21 cellular contexts compared by ENCODE assay signal in the genomic region with DNA sequence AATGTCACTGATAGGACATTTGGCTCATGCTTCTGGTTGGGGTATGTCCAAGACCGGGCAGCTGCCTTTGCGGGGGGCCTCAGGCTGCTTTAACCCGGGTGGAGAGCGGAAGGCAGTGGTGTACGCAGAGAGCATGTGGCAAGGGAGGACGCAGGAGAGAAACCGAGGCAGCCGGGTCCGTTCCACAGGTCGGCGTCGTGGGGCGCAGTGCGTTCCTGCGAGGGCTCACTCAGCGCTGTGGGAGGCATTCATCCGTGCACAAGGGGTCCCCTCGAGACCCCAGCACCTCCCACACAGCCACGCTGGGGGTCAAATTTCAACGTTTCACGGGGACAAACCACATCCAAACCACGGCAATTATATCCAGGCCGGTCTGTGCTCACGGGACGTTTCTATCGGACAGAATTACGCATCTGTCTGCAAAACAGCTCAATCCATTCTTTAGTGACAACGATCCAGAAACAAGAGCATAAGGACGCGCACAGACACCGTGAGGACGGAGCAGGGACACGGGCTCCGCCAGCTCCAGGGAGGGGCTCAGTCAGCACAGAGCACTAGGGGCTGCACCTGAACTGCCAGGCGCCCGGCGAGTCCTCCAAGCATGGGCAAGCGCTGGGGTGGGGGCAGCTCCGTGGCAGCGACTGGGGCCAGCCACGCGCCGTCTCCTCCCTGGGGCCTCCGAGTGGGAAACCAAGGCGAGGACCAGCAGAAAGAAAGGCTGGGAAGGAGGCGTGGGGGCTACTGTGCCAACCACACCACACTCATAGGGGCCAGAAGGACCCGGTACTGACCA.
DNase-seq lines count a peak whose midpoint lies in the region; ATAC-seq, FAIRE-seq and TF ChIP-seq lines count a peak whose summit lies in the region.
"Had no signal": no experiment of that assay in that cellular context is flagged by ENCODE, and none has a peak within 500 bp of the region (broad histone marks: within the 10 kb centered on the region; RNA-seq: fewer than 3 reads in every experiment).

No MANE protein-coding gene starts in this region.

- peak in 1 of 7 experiments; percentile 5 for DNase-seq in CD8-positive, alpha-beta T cell
- DNase-seq in endodermal cell (peak; percentile 24), lung (ENCODE audit: low spot score) (peak; percentile 27), GM12891 (ENCODE audit: insufficient read length, low spot score) (no peak), thyroid gland (no peak)
- DNase-seq: CD8-positive, alpha-beta memory T cell; DMS 273 treated with DMSO at 0.1 percent for 48 hours; GDM1; MV-4-11; NCI-H1417; NCI-H1930; NCI-H446; NCI-H69; SHP77 treated with DMSO at 0.1 percent for 48 hours had no signal

- H3K36me3 ChIP-seq in BLaER1 (no peaks in the 10 kb centered on the region), endodermal cell (ENCODE audit: control insufficient read depth, insufficient read depth, low read length) (no peaks in the 10 kb centered on the region), lung (ENCODE audit: control insufficient read depth in 2 of 2, insufficient read depth in 2 of 2, low read length in 2 of 2) (no peaks in the 10 kb centered on the region), thyroid gland (no peaks in the 10 kb centered on the region)
- H3K36me3 ChIP-seq in CD8-positive, alpha-beta T cell (ENCODE audit: insufficient read depth, low read length) = no peaks in the 10 kb centered on the region

- no peak for ATAC-seq in CD8-positive, alpha-beta T cell
- ATAC-seq in lung (ENCODE audit: insufficient read depth, low FRiP score) (no peak), HG03095 (IDR thresholded peaks at IDR 0.05; ENCODE audit: unreplicated experiment) (no peak)
- no peak for ATAC-seq in activated CD4-positive, CD25-positive, alpha-beta regulatory T cell treated with anti-CD3 and anti-CD28 coated beads, Interleukin-2, amount 50 U/mL, for 24 hours
- ATAC-seq: GM12878, GM23338, K562 had no signal

- H3K9ac ChIP-seq in BLaER1 (peak overlapping the region; percentile 73), endodermal cell (ENCODE audit: extremely low read depth, low read length, poor library complexity, severe bottlenecking) (no peak overlapping the region)

- no peaks in the 10 kb centered on the region for H3K9me3 Mint-ChIP-seq in CD8-positive, alpha-beta T cell
- no peaks in the 10 kb centered on the region for H3K9me3 Mint-ChIP-seq in endodermal cell
- H3K9me3 Mint-ChIP-seq: CD8-positive, alpha-beta memory T cell had no signal

- intact Hi-C loops in CD8-positive, alpha-beta T cell (cut with DNase I, micrococcal nuclease) = no loop called here
- intact Hi-C loops in thyroid gland (cut with DNase I) = no loop called here

- peak overlapping the region; percentile 49 for H3K27ac Mint-ChIP-seq in CD8-positive, alpha-beta T cell
- no peak overlapping the region for H3K27ac Mint-ChIP-seq in endodermal cell
- H3K27ac Mint-ChIP-seq: CD8-positive, alpha-beta memory T cell; GM23338 had no signal

- no peaks in the 10 kb centered on the region for H3K27me3 ChIP-seq in BLaER1
- H3K27me3 ChIP-seq in CD8-positive, alpha-beta T cell (ENCODE audit: insufficient read depth, low read length) = no peaks in the 10 kb centered on the region
- no peaks in the 10 kb centered on the region for H3K27me3 ChIP-seq in endodermal cell (ENCODE audit: control insufficient read depth, insufficient read depth, low read length, poor library complexity, severe bottlenecking)
- no peaks in the 10 kb centered on the region for H3K27me3 ChIP-seq in lung (ENCODE audit: control insufficient read depth, insufficient read depth)
- no peaks in the 10 kb centered on the region for H3K27me3 ChIP-seq in thyroid gland

- H3K9me3 ChIP-seq in BLaER1 = no peaks in the 10 kb centered on the region
- no peaks in the 10 kb centered on the region for H3K9me3 ChIP-seq in CD8-positive, alpha-beta T cell (ENCODE audit: low read length)
- H3K9me3 ChIP-seq in endodermal cell (ENCODE audit: control insufficient read depth, low read length) = no peaks in the 10 kb centered on the region
- no peaks in the 10 kb centered on the region for H3K9me3 ChIP-seq in lung (ENCODE audit: control insufficient read depth in 2 of 2, insufficient read depth in 1 of 2, low read length in 1 of 2)
- H3K9me3 ChIP-seq in thyroid gland = no peaks in the 10 kb centered on the region

- TF ChIP-seq POLR2A in GM12891 (IDR thresholded peaks at IDR 0.05; ENCODE audit: low read depth, low read length) = no peak
- no peak for TF ChIP-seq POLR2A in thyroid gland (IDR thresholded peaks at IDR 0.05)

- no peaks in the 10 kb centered on the region for H4K20me1 ChIP-seq in BLaER1

- no peaks in the 10 kb centered on the region for H3K36me3 Mint-ChIP-seq in CD8-positive, alpha-beta T cell
- peaks cover 2% of the 10 kb centered on the region for H3K36me3 Mint-ChIP-seq in endodermal cell (ENCODE audit: low read depth)
- H3K36me3 Mint-ChIP-seq: CD8-positive, alpha-beta memory T cell had no signal

- FAIRE-seq in GM12891 (lab: Jason Lieb, UNC) = no peak
- FAIRE-seq: GM12878, GM18507, K562 had no signal

- H3K4me1 Mint-ChIP-seq in CD8-positive, alpha-beta T cell (ENCODE audit: low read depth) = no peaks in the 10 kb centered on the region
- no peaks in the 10 kb centered on the region for H3K4me1 Mint-ChIP-seq in endodermal cell
- H3K4me1 Mint-ChIP-seq: CD8-positive, alpha-beta memory T cell; GM23338 had no signal

- H3K27ac ChIP-seq in BLaER1 (peak overlapping the region; percentile 88), endodermal cell (ENCODE audit: low read depth, low read length) (no peak overlapping the region), lung (ENCODE audit: low read depth in 1 of 2, low read length in 1 of 2) (no peak overlapping the region), thyroid gland (no peak overlapping the region)
- no peak overlapping the region for H3K27ac ChIP-seq in CD8-positive, alpha-beta T cell (ENCODE audit: low read depth, low read length)

- peak overlapping the region; percentile 97 for H3K4me2 ChIP-seq in BLaER1
- H3K4me2 ChIP-seq: GM23338 had no signal

- POLR2A ChIA-PET in CD8-positive, alpha-beta T cell (lab: Charles Lee) = no interaction called here

- no peak for TF ChIP-seq CTCF in CD8-positive, alpha-beta T cell (IDR thresholded peaks at IDR 0.05)
- no peak for TF ChIP-seq CTCF in endodermal cell (conservative IDR thresholded peaks at IDR 0.05)
- no peak for TF ChIP-seq CTCF in lung (IDR thresholded peaks at IDR 0.05; ENCODE audit: control extremely low read depth, extremely low read depth)
- no peak for TF ChIP-seq CTCF in thyroid gland (IDR thresholded peaks at IDR 0.05)

- H3K4me3 Mint-ChIP-seq in CD8-positive, alpha-beta T cell = no peak overlapping the region
- no peak overlapping the region for H3K4me3 Mint-ChIP-seq in endodermal cell
- H3K4me3 Mint-ChIP-seq: CD8-positive, alpha-beta memory T cell; GM23338 had no signal

- CTCF ChIA-PET in CD8-positive, alpha-beta T cell (lab: Charles Lee) = no interaction called here

- 95 to 96% methylated on average over 32 to 46 of the region's 47 CpGs for WGBS in endodermal cell (ENCODE audit: insufficient coverage in 1 of 2, insufficient read length in 1 of 2), 2 experiments
- 92 to 93% methylated on average over 47 of the region's 47 CpGs for WGBS in lung, 2 donors
- WGBS in thyroid gland, 2 donors = 90 to 92% methylated on average over 42 to 47 of the region's 47 CpGs

- H3K4me1 ChIP-seq in BLaER1 (peaks cover 84% of the 10 kb centered on the region), endodermal cell (ENCODE audit: control insufficient read depth, insufficient read depth, low read length) (no peaks in the 10 kb centered on the region), lung (ENCODE audit: control insufficient read depth in 2 of 2, insufficient read depth in 2 of 2, low read length in 2 of 2) (no peaks in the 10 kb centered on the region), thyroid gland (no peaks in the 10 kb centered on the region)
- no peaks in the 10 kb centered on the region for H3K4me1 ChIP-seq in CD8-positive, alpha-beta T cell (ENCODE audit: insufficient read depth, low read length)

- peak overlapping the region; percentile 59 for H3K4me3 ChIP-seq in BLaER1
- H3K4me3 ChIP-seq in CD8-positive, alpha-beta T cell (ENCODE audit: low read depth, low read length) = no peak overlapping the region
- H3K4me3 ChIP-seq in endodermal cell (ENCODE audit: low read length) = no peak overlapping the region
- H3K4me3 ChIP-seq in lung = no peak overlapping the region
- H3K4me3 ChIP-seq in thyroid gland (replicated peaks in 1 of 3) = no peak overlapping the region
- H3K4me3 ChIP-seq: GM12878, GM23338, K562 had no signal

- no peaks in the 10 kb centered on the region for H3K27me3 Mint-ChIP-seq in CD8-positive, alpha-beta T cell (ENCODE audit: low read depth)
- no peaks in the 10 kb centered on the region for H3K27me3 Mint-ChIP-seq in endodermal cell (ENCODE audit: insufficient read depth)
- H3K27me3 Mint-ChIP-seq: CD8-positive, alpha-beta memory T cell had no signal

TF ChIP-seq in GM12891, 5 proteins besides CTCF, POLR2A, EP300 and RAD21:
- TF ChIP-seq POU2F2 (IDR thresholded peaks at IDR 0.05; ENCODE audit: low read depth, low read length) (no peak), PAX5 (IDR thresholded peaks at IDR 0.05; ENCODE audit: insufficient read depth, low read length, severe bottlenecking) (no peak), TAF1 (IDR thresholded peaks at IDR 0.05; ENCODE audit: low read depth, low read length) (no peak), SPI1 (IDR thresholded peaks at IDR 0.05; ENCODE audit: low read depth, low read length) (no peak), POLR2AphosphoS5 (IDR thresholded peaks at IDR 0.05; ENCODE audit: low read depth, low read length) (no peak)

Comparison
In these comparisons a context has a peak if more than half of its experiments do, and no peak if none do; other contexts are left out.
1. DNase-seq: peak in endodermal cell (single experiment) and lung (single experiment); none in GM12891 (single experiment) and thyroid gland (0 of 2).